ENCODE assay signal across 8 cellular contexts in the genomic region with DNA sequence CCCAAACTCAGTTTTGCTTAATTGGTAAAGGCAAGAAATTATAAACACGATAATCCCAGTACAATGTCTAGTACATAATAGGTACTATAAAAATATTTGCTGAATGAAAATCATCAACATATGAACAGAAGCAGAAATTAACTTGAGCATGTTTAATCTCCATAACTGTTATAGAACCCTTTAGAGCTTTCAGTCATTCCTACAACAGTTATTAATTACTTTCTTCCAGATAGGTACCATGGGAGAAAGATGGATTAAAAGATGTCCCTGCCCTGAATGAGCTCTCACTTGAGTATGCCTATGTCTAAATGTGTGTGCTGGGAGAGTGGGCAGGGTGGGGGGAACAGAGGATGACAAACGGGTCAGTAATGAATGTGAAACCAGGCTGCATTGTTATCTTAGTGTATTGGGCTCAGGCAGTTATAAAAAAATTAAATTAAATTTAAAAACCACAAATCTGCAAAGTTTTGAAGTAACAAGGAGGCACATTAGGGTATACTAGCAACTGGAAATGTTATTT. TPM values are rescaled to one million over a fixed set of nuclear protein-coding genes. Genes with fewer than 3 reads are reported as not detected.
A peak's percentile ranks its signal among the peaks of the same experiment; 100 is the strongest.
DNase-seq lines count a peak whose midpoint lies in the region; TF ChIP-seq lines count a peak whose summit lies in the region.

No MANE protein-coding gene starts in this region.

- H3K27ac ChIP-seq in PC-9 (no peak overlapping the region), rectal smooth muscle tissue (ENCODE audit: low read depth, low read length) (peak overlapping the region; percentile 30)

- DNase-seq in GM06990 (ENCODE audit: extremely low read depth, insufficient read length) (no peak), PC-9 (no peak), erythroblast (lab: John Stamatoyannopoulos, UW) (peak; percentile 37 to 51), NCI-H2081 treated with DMSO at 0.1 percent for 48 hours (lab: John Stamatoyannopoulos, UW) (no peak), NCI-H2196 treated with DMSO at 0.1 percent for 48 hours (lab: John Stamatoyannopoulos, UW; ENCODE audit: unreplicated experiment) (no peak), NCI-H2227 treated with DMSO at 0.1 percent for 48 hours (lab: John Stamatoyannopoulos, UW) (no peak), SK-N-DZ (ENCODE audit: low spot score) (no peak)

- no TSS peak for BruUV-seq in PC-9 (replicated peaks; lab: Mats Ljungman, UMichigan)

- H3K36me3 ChIP-seq in GM06990 (ENCODE audit: control insufficient read depth, insufficient read depth, low read length) (no peaks in the 10 kb centered on the region), PC-9 (ENCODE audit: low read depth) (no peaks in the 10 kb centered on the region), rectal smooth muscle tissue (ENCODE audit: control insufficient read depth, insufficient read depth, low read length) (no peaks in the 10 kb centered on the region)

- intact Hi-C loops in PC-9 (cut with micrococcal nuclease; ENCODE audit: unreplicated experiment): no loop called here

- CTCF ChIA-PET in PC-9 (lab: Charles Lee): no interaction called here

- no peaks in the 10 kb centered on the region for H3K9me3 ChIP-seq in PC-9 (ENCODE audit: insufficient read depth, low read depth)

- H3K4me2 ChIP-seq in PC-9: peak overlapping the region; percentile 91

- H3F3A ChIP-seq in PC-9 (ENCODE audit: insufficient read depth, low read depth): peaks cover 34% of the 10 kb centered on the region; the same call in 1 of the 2 replicates

- H3K79me2 ChIP-seq in PC-9 (ENCODE audit: low read depth): peaks cover 68% of the 10 kb centered on the region

- no peaks in the 10 kb centered on the region for H3K27me3 ChIP-seq in GM06990 (replicated peaks; ENCODE audit: control insufficient read depth, insufficient read depth, low read length)
- no peaks in the 10 kb centered on the region for H3K27me3 ChIP-seq in PC-9 (ENCODE audit: insufficient read depth, low read depth)
- no peaks in the 10 kb centered on the region for H3K27me3 ChIP-seq in rectal smooth muscle tissue (ENCODE audit: control insufficient read depth, insufficient read depth, low read length)

- H2AFZ ChIP-seq in PC-9: no peak overlapping the region

- peak overlapping the region; percentile 93 for H3K4me3 ChIP-seq in GM06990 (replicated peaks; ENCODE audit: low read depth, low read length)
- H3K4me3 ChIP-seq in PC-9: peak overlapping the region; percentile 100; the same call in 1 of the 2 replicates
- H3K4me3 ChIP-seq in rectal smooth muscle tissue (ENCODE audit: low read length): peak overlapping the region; percentile 4

- POLR2A ChIA-PET in PC-9 (lab: Charles Lee; ENCODE audit: unreplicated experiment): interaction anchor here (0.7 kb wide), 1 partner anchor 187 kb away, joined by 5 read pairs; no protein-coding TSS in a partner anchor

- TF ChIP-seq CTCF in GM06990 (IDR thresholded peaks at IDR 0.05; ENCODE audit: insufficient read depth, low read length, poor library complexity, severe bottlenecking): no peak
- TF ChIP-seq CTCF in PC-9 (conservative IDR thresholded peaks at IDR 0.05): no peak

- no peak for TF ChIP-seq POLR2A in erythroblast (IDR thresholded peaks at IDR 0.05; ENCODE audit: low read length)

- no peaks in the 10 kb centered on the region for H4K20me1 ChIP-seq in PC-9 (ENCODE audit: insufficient read depth)

- H3K4me1 ChIP-seq in PC-9 (replicated peaks; ENCODE audit: insufficient read depth) (peaks cover 42% of the 10 kb centered on the region), rectal smooth muscle tissue (ENCODE audit: control insufficient read depth, insufficient read depth, low read length) (peaks cover 16% of the 10 kb centered on the region)

- no peaks in the 10 kb centered on the region for H3K9me2 ChIP-seq in PC-9 (ENCODE audit: insufficient read depth)

- no peak overlapping the region for H3K9ac ChIP-seq in rectal smooth muscle tissue (ENCODE audit: low read length)

RNA-seq across cellular contexts. Expression of gene EPS15, which starts 2.4 kb away (rescaled TPM):
- total RNA-seq in PC-9 (2021): 60.1 and 61.0 TPM in 2 replicates
- polyA plus RNA-seq in SK-N-DZ (2014; cell fraction: cytosol; rRNA removed): 14.5 and 15.4 TPM in 2 replicates
- polyA plus RNA-seq in SK-N-DZ (2014; cell fraction: nucleus; rRNA removed): 11.7 and 22.5 TPM in 2 replicates

Comparison
In these comparisons a context has a peak if more than half of its experiments do, and no peak if none do; other contexts are left out.
1. DNase-seq: peak in erythroblast (2 of 2); none in GM06990 (single experiment), PC-9 (0 of 2), NCI-H2081 treated with DMSO at 0.1 percent for 48 hours (single experiment), NCI-H2196 treated with DMSO at 0.1 percent for 48 hours (single experiment), NCI-H2227 treated with DMSO at 0.1 percent for 48 hours (single experiment) and SK-N-DZ (single experiment).
2. H3K4me3 ChIP-seq: peak in every context shown above with its lines; median percentile 100 in PC-9; 93 in GM06990; 4 in rectal smooth muscle tissue.